24 cellular contexts compared by ENCODE assay signal in genomic region chr11:104727095-104727494, GRCh38.
"Had no signal": no experiment of that assay in that cellular context is flagged by ENCODE, and none has a peak within 500 bp of the region (broad histone marks: within the 10 kb centered on the region; RNA-seq: fewer than 3 reads in every experiment).

No MANE protein-coding gene starts in this region.

- H3K9me3 ChIP-seq: colonic mucosa, gastrocnemius medialis, lower lobe of right lung, mucosa of descending colon had no signal

- H3K9me3 Mint-ChIP-seq: effector memory CD8-positive, alpha-beta T cell had no signal

- DNase-seq: colonic mucosa; cortex of kidney; effector CD8-positive, alpha-beta T cell; effector memory CD8-positive, alpha-beta T cell; endodermal cell; erythroblast; esophagus squamous epithelium; foreskin fibroblast; foreskin melanocyte; gastrocnemius medialis; glutamatergic neuron; head of caudate nucleus; heart right ventricle; hippocampal formation; left cardiac atrium; left lung; left ventricle myocardium superior; lower lobe of right lung; mesenchymal stem cell; mucosa of descending colon had no signal

- H3K36me3 ChIP-seq: colonic mucosa, esophagus squamous epithelium, gastrocnemius medialis, heart right ventricle, left lung, lower lobe of right lung had no signal

- H3K27me3 Mint-ChIP-seq: dendritic cell treated with granulocyte-macrophage colony-stimulating factor and Interleukin-4, amounts not matched to agents 40 ng/mL and 50 ng/mL, for 4 days; effector memory CD8-positive, alpha-beta T cell had no signal

- H3K4me1 ChIP-seq: colonic mucosa, esophagus squamous epithelium, gastrocnemius medialis, heart right ventricle, left lung, lower lobe of right lung had no signal

- H3K27ac Mint-ChIP-seq: dendritic cell treated with granulocyte-macrophage colony-stimulating factor and Interleukin-4, amounts not matched to agents 40 ng/mL and 50 ng/mL, for 4 days; effector memory CD8-positive, alpha-beta T cell; endodermal cell; mesothelial cell of epicardium had no signal

- H3K4me3 ChIP-seq: colonic mucosa, esophagus squamous epithelium, gastrocnemius medialis, heart right ventricle, left lung, lower lobe of right lung, mucosa of descending colon had no signal

- H3K4me3 Mint-ChIP-seq: dendritic cell treated with granulocyte-macrophage colony-stimulating factor and Interleukin-4, amounts not matched to agents 40 ng/mL and 50 ng/mL, for 4 days; effector memory CD8-positive, alpha-beta T cell; endodermal cell; mesothelial cell of epicardium had no signal

- H3K27me3 ChIP-seq: colonic mucosa, esophagus squamous epithelium, gastrocnemius medialis, heart right ventricle, left lung had no signal

- ATAC-seq: effector memory CD8-positive, alpha-beta T cell; esophagus mucosa; gastrocnemius medialis; heart right ventricle; left cardiac atrium; left lung; left ventricle myocardium superior; lower lobe of right lung; mucosa of descending colon had no signal

- H3K27ac ChIP-seq: colonic mucosa, epithelial cell of prostate, esophagus squamous epithelium, gastrocnemius medialis, heart right ventricle, left lung, lower lobe of right lung had no signal
